Comparison of ENCODE assay signal across 14 cellular contexts in the genomic region with DNA sequence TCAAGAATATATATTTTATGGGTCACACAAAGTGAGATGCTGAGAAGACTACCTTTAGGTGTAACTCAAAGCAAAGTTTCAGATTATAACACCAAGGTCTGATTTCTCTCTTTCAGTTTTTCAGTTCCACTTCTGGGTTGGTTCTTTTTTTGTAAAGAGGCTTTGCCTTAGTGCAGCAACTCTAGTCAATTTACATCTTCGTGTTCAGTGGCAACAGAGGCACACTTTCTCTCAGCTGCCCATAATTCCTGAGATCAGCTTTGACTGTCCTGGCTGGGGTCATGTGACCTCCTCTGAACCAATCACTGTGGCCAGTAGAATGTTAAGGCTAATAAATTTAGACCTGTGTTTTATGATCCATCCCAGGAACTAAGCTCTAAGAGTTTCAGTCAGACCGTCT.
DNase-seq lines count a peak whose midpoint lies in the region; ATAC-seq and TF ChIP-seq lines count a peak whose summit lies in the region.
"Had no signal": no experiment of that assay in that cellular context is flagged by ENCODE, and none has a peak within 500 bp of the region (broad histone marks: within the 10 kb centered on the region; RNA-seq: fewer than 3 reads in every experiment).

No MANE protein-coding gene starts in this region.

- H3K27ac ChIP-seq in WERI-Rb-1: no peak overlapping the region
- H3K27ac ChIP-seq: esophagus squamous epithelium, parathyroid adenoma, upper lobe of left lung had no signal

- H3K9me3 ChIP-seq in WERI-Rb-1 (ENCODE audit: severe bottlenecking): no peaks in the 10 kb centered on the region
- H3K9me3 ChIP-seq: esophagus squamous epithelium, upper lobe of left lung had no signal

- H3K4me3 ChIP-seq in WERI-Rb-1 (ENCODE audit: low read depth, low read length): no peak overlapping the region
- H3K4me3 ChIP-seq: esophagus squamous epithelium, upper lobe of left lung had no signal

- peak; percentile 30 for DNase-seq in GM10266 (ENCODE audit: extremely low spot score)
- no peak for DNase-seq in Kasumi-1 (lab: John Stamatoyannopoulos, UW)
- DNase-seq in NCI-H2107 treated with DMSO at 0.1 percent for 48 hours (lab: John Stamatoyannopoulos, UW; ENCODE audit: unreplicated experiment): no peak
- DNase-seq in WERI-Rb-1: no peak
- DNase-seq in activated CD8-positive, alpha-beta memory T cell treated with anti-CD3 and anti-CD28 coated beads for 24 hours: no peak
- DNase-seq: activated CD8-positive, alpha-beta memory T cell treated with anti-CD3 and anti-CD28 coated beads, Interleukin-2, amount 50 U/mL, for 48 hours; esophagus squamous epithelium; NCI-H345; upper lobe of left lung had no signal

- TF ChIP-seq CTCF in GM10266 (IDR thresholded peaks at IDR 0.05; ENCODE audit: control insufficient read depth, insufficient read depth, low read depth, missing control alignments): no peak
- no peak for TF ChIP-seq CTCF in WERI-Rb-1 (IDR thresholded peaks at IDR 0.05; ENCODE audit: low read depth, low read length)

- H3K27me3 ChIP-seq in WERI-Rb-1 (ENCODE audit: insufficient read depth, low read depth, severe bottlenecking): peaks cover 9% of the 10 kb centered on the region
- H3K27me3 ChIP-seq: esophagus squamous epithelium, upper lobe of left lung had no signal

- no peaks in the 10 kb centered on the region for H3K36me3 ChIP-seq in WERI-Rb-1
- H3K36me3 ChIP-seq: esophagus squamous epithelium, upper lobe of left lung had no signal

- ATAC-seq in GM19372 (IDR thresholded peaks at IDR 0.05; ENCODE audit: low read depth, unreplicated experiment) (peak; percentile 72), HG02678 (IDR thresholded peaks at IDR 0.05; ENCODE audit: unreplicated experiment) (peak; percentile 90), HG03460 (IDR thresholded peaks at IDR 0.05; ENCODE audit: unreplicated experiment) (peak; percentile 79)
- ATAC-seq: left lobe of liver had no signal
